1 cellular context compared by ENCODE assay signal in the genomic region with DNA sequence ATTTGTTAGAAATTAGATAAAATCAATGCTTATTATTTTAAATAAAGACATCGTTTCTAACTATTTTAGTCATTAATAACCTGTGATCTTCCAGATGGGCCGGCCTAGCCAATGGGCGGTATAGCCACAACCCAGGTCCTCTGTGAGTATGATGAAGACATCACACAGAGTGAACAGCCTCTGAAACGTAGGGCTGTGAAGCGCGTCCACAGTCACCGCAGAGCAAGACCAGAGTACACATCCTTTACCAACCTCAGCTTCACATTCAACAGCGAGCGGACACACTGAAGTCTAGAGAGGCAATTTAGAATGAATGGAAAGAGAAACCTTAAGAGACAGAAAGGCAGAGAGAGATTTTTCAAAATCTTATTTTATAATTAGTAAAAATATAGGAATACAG.
TF ChIP-seq lines count a peak whose summit lies in the region.

No MANE protein-coding gene starts in this region.

TF ChIP-seq in HepG2, 621 proteins besides CTCF, POLR2A, EP300 and RAD21 (continued from another document):
- TF ChIP-seq, protein P1, sequence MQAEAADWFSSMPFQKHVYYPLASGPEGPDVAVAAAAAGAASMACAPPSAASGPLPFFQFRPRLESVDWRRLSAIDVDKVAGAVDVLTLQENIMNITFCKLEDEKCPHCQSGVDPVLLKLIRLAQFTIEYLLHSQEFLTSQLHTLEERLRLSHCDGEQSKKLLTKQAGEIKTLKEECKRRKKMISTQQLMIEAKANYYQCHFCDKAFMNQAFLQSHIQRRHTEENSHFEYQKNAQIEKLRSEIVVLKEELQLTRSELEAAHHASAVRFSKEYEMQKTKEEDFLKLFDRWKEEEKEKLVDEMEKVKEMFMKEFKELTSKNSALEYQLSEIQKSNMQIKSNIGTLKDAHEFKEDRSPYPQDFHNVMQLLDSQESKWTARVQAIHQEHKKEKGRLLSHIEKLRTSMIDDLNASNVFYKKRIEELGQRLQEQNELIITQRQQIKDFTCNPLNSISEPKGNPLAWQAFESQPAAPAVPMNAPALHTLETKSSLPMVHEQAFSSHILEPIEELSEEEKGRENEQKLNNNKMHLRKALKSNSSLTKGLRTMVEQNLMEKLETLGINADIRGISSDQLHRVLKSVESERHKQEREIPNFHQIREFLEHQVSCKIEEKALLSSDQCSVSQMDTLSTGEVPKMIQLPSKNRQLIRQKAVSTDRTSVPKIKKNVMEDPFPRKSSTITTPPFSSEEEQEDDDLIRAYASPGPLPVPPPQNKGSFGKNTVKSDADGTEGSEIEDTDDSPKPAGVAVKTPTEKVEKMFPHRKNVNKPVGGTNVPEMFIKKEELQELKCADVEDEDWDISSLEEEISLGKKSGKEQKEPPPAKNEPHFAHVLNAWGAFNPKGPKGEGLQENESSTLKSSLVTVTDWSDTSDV (CRISPR knock-in tag; IDR thresholded peaks at IDR 0.05): no peak
- TF ChIP-seq, protein P2, sequence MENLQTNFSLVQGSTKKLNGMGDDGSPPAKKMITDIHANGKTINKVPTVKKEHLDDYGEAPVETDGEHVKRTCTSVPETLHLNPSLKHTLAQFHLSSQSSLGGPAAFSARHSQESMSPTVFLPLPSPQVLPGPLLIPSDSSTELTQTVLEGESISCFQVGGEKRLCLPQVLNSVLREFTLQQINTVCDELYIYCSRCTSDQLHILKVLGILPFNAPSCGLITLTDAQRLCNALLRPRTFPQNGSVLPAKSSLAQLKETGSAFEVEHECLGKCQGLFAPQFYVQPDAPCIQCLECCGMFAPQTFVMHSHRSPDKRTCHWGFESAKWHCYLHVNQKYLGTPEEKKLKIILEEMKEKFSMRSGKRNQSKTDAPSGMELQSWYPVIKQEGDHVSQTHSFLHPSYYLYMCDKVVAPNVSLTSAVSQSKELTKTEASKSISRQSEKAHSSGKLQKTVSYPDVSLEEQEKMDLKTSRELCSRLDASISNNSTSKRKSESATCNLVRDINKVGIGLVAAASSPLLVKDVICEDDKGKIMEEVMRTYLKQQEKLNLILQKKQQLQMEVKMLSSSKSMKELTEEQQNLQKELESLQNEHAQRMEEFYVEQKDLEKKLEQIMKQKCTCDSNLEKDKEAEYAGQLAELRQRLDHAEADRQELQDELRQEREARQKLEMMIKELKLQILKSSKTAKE (CRISPR knock-in tag; IDR thresholded peaks at IDR 0.05; ENCODE audit: borderline replicate concordance): no peak
- TF ChIP-seq, protein P3, sequence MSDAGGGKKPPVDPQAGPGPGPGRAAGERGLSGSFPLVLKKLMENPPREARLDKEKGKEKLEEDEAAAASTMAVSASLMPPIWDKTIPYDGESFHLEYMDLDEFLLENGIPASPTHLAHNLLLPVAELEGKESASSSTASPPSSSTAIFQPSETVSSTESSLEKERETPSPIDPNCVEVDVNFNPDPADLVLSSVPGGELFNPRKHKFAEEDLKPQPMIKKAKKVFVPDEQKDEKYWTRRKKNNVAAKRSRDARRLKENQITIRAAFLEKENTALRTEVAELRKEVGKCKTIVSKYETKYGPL (CRISPR knock-in tag; IDR thresholded peaks at IDR 0.05): no peak
- TF ChIP-seq, protein P4, sequence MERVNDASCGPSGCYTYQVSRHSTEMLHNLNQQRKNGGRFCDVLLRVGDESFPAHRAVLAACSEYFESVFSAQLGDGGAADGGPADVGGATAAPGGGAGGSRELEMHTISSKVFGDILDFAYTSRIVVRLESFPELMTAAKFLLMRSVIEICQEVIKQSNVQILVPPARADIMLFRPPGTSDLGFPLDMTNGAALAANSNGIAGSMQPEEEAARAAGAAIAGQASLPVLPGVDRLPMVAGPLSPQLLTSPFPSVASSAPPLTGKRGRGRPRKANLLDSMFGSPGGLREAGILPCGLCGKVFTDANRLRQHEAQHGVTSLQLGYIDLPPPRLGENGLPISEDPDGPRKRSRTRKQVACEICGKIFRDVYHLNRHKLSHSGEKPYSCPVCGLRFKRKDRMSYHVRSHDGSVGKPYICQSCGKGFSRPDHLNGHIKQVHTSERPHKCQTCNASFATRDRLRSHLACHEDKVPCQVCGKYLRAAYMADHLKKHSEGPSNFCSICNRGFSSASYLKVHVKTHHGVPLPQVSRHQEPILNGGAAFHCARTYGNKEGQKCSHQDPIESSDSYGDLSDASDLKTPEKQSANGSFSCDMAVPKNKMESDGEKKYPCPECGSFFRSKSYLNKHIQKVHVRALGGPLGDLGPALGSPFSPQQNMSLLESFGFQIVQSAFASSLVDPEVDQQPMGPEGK (CRISPR knock-in tag; IDR thresholded peaks at IDR 0.05): no peak
